Comparison of ENCODE assay signal across 7 cellular contexts in the genomic region with DNA sequence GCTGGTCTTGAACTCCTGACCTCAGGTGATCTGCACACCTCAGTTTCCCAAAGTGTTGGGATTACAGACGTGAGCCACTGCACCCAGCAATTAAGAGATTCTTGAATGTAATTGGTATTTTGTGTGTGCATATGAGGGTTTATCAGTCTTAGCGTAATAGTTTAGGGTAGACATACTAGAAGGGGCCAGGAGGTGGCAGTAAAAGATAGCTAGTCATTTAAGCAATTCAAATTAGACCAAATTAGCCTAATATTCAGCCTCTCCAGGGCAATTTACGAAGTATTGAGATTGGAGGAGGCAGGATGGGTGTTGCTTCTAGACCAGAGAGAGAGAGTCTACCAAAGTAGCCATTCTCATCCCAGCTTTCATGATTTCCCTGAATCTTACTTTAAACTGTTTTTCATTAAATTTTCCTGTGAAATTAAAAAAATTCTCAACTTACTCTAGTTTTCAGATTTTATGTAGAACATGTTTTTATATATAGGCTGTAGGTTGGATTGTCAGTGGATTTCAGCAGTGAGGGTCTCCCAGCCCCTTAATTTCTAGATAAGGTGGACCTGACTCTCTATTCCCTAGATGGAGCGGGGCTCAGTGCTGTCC.
DNase-seq lines count a peak whose midpoint lies in the region; ATAC-seq and TF ChIP-seq lines count a peak whose summit lies in the region.

No MANE protein-coding gene starts in this region.

- no peak for ATAC-seq in lung (ENCODE audit: insufficient read depth, low FRiP score)
- no peak for ATAC-seq in HG03108 (IDR thresholded peaks at IDR 0.05; ENCODE audit: unreplicated experiment)
- ATAC-seq in GM21723 (IDR thresholded peaks at IDR 0.05; ENCODE audit: unreplicated experiment), result no peak

- H3K27ac ChIP-seq in lung (ENCODE audit: low read depth in 1 of 2, low read length in 1 of 2), result no peak overlapping the region

- H3K4me1 ChIP-seq in lung (ENCODE audit: control insufficient read depth in 2 of 2, insufficient read depth in 2 of 2, low read length in 2 of 2), result no peaks in the 10 kb centered on the region

- H3K36me3 ChIP-seq in lung (ENCODE audit: control insufficient read depth in 2 of 2, insufficient read depth in 2 of 2, low read length in 2 of 2), result no peaks in the 10 kb centered on the region

- TF ChIP-seq CTCF in lung (IDR thresholded peaks at IDR 0.05; ENCODE audit: control extremely low read depth, extremely low read depth), result peak; percentile 23

- 55 to 59% methylated on average over 4 of the region's 4 CpGs for WGBS in lung, 2 donors

- no peaks in the 10 kb centered on the region for H3K27me3 ChIP-seq in lung (ENCODE audit: control insufficient read depth, insufficient read depth)

- no peaks in the 10 kb centered on the region for H3K9me3 ChIP-seq in lung (ENCODE audit: control insufficient read depth in 2 of 2, insufficient read depth in 1 of 2, low read length in 1 of 2)

- H3K4me3 ChIP-seq in lung, result no peak overlapping the region

- DNase-seq in EH (ENCODE audit: low read depth) (peak; percentile 73), HT-29 (ENCODE audit: low spot score) (peak; percentile 61), NOMO-1 treated with DMSO at 0.1 percent for 48 hours (lab: John Stamatoyannopoulos, UW; ENCODE audit: unreplicated experiment) (peak; percentile 22), cerebellar cortex (ENCODE audit: low spot score) (peak; percentile 90), lung (ENCODE audit: low spot score) (no peak)
